Comparison of ENCODE assay signal across 22 cellular contexts in the genomic region with DNA sequence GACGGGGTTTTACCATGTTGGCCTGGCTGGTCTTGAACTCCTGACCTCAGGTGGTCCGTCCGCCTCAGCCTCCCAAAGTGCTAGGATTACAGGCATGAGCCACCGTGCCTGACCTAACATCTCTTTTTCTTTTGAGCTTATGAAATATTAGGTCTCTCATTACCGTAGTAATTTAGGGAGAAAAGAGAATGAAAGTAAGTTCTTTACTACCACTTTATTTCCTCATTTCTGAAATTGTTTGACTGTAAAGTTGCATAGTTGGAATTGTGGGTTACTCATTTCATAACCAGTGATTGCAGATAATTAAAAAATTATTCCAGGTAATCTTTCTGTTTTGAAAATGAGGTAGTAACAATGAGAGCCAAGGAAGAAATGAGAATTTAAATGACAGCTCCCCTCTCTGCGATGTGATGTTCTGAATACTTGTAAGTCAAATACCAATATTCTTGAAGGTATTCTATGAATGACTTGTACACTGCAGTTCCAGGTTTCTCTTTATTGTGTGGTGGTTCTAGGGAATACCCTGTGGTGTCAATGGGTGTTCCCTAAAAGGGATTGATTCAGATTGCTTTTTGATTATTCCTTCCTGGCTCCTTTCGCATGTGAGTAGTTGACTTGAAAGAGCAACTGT. TPM values are rescaled to one million over a fixed set of nuclear protein-coding genes. Genes with fewer than 3 reads are reported as not detected.
DNase-seq lines count a peak whose midpoint lies in the region; ATAC-seq lines count a peak whose summit lies in the region.
"Had no signal": no experiment of that assay in that cellular context is flagged by ENCODE, and none has a peak within 500 bp of the region (broad histone marks: within the 10 kb centered on the region; RNA-seq: fewer than 3 reads in every experiment).

No MANE protein-coding gene starts in this region.

- CTCF ChIA-PET in activated naive CD4-positive, alpha-beta T cell treated with anti-CD3 and anti-CD28 coated beads, Interleukin-2, amount 10 ng/mL, durations not matched to agents 7 days and 5 days (lab: Charles Lee) = no interaction called here

- H3K4me1 Mint-ChIP-seq in stimulated activated naive CD8-positive, alpha-beta T cell treated with anti-CD3 and anti-CD28 coated beads, Interleukin-15, amount 100 ng/mL, for 72 hours = peaks cover 92% of the 10 kb centered on the region
- peaks cover 50% of the 10 kb centered on the region for H3K4me1 Mint-ChIP-seq in memory B cell
- peaks cover 28% of the 10 kb centered on the region for H3K4me1 Mint-ChIP-seq in activated naive CD4-positive, alpha-beta T cell treated with anti-CD3 and anti-CD28 coated beads, Interleukin-2, amount 10 ng/mL, durations not matched to agents 7 days and 5 days

- H3K4me3 Mint-ChIP-seq in stimulated activated naive CD8-positive, alpha-beta T cell treated with anti-CD3 and anti-CD28 coated beads, Interleukin-15, amount 100 ng/mL, for 72 hours = peak overlapping the region; percentile 22 to 42
- H3K4me3 Mint-ChIP-seq in memory B cell = no peak overlapping the region
- no peak overlapping the region for H3K4me3 Mint-ChIP-seq in activated naive CD4-positive, alpha-beta T cell treated with anti-CD3 and anti-CD28 coated beads, Interleukin-2, amount 10 ng/mL, durations not matched to agents 7 days and 5 days

- ATAC-seq in stimulated activated naive CD8-positive, alpha-beta T cell treated with anti-CD3 and anti-CD28 coated beads, Interleukin-15, amount 100 ng/mL, for 72 hours = peak; percentile 55
- no peak for ATAC-seq in stimulated activated naive CD8-positive, alpha-beta T cell treated with anti-CD3 and anti-CD28 coated beads, Interleukin-15, Interleukin-2, amounts not matched to agents 100 U/mL and 50 U/mL, for 24 hours
- ATAC-seq in HG02610 (IDR thresholded peaks at IDR 0.05; ENCODE audit: unreplicated experiment) (peak; percentile 75), memory B cell (ENCODE audit: low read depth) (no peak), GM18867 (IDR thresholded peaks at IDR 0.05; ENCODE audit: unreplicated experiment) (no peak)
- ATAC-seq: SK-N-SH treated with all-trans-retinoic acid at 6 μM for 48 hours had no signal

- DNase-seq in stimulated activated naive CD8-positive, alpha-beta T cell treated with anti-CD3 and anti-CD28 coated beads, Interleukin-15, amount 100 ng/mL, for 72 hours = no peak
- no peak for DNase-seq in stimulated activated naive CD8-positive, alpha-beta T cell treated with anti-CD3 and anti-CD28 coated beads, Interleukin-15, Interleukin-2, amounts not matched to agents 100 U/mL and 50 U/mL, for 24 hours
- DNase-seq in memory B cell (ENCODE audit: low spot score in 2 of 2) (no peak), mucosa of gallbladder (ENCODE audit: low spot score) (no peak)
- DNase-seq in activated naive CD4-positive, alpha-beta T cell treated with anti-CD3 and anti-CD28 coated beads, Interleukin-2, amount 10 ng/mL, durations not matched to agents 7 days and 5 days = no peak
- DNase-seq: Calu3; CD4-positive, alpha-beta memory T cell; DMS153; H7; KBM-7; MM.1S; NCI-H1092 treated with DMSO at 0.1 percent for 48 hours; NCI-H1436 treated with DMSO at 0.1 percent for 48 hours; NCI-H2029; NCI-H226; NCI-H510A treated with DMSO at 0.1 percent for 48 hours; NCI-H748 treated with DMSO at 0.1 percent for 48 hours; NK-92 treated with Interleukin-12 subunit alpha and Interleukin-12 subunit beta, amount 100 ng/mL, for 24 hours; Peyer's patch had no signal

- no peaks in the 10 kb centered on the region for H3K9me3 Mint-ChIP-seq in stimulated activated naive CD8-positive, alpha-beta T cell treated with anti-CD3 and anti-CD28 coated beads, Interleukin-15, amount 100 ng/mL, for 72 hours
- H3K9me3 Mint-ChIP-seq in memory B cell = no peaks in the 10 kb centered on the region
- no peaks in the 10 kb centered on the region for H3K9me3 Mint-ChIP-seq in activated naive CD4-positive, alpha-beta T cell treated with anti-CD3 and anti-CD28 coated beads, Interleukin-2, amount 10 ng/mL, durations not matched to agents 7 days and 5 days
- H3K9me3 Mint-ChIP-seq: CD4-positive, alpha-beta memory T cell had no signal

- no peaks in the 10 kb centered on the region for H3K27me3 Mint-ChIP-seq in stimulated activated naive CD8-positive, alpha-beta T cell treated with anti-CD3 and anti-CD28 coated beads, Interleukin-15, amount 100 ng/mL, for 72 hours
- H3K27me3 Mint-ChIP-seq in memory B cell = no peaks in the 10 kb centered on the region
- no peaks in the 10 kb centered on the region for H3K27me3 Mint-ChIP-seq in activated naive CD4-positive, alpha-beta T cell treated with anti-CD3 and anti-CD28 coated beads, Interleukin-2, amount 10 ng/mL, durations not matched to agents 7 days and 5 days
- H3K27me3 Mint-ChIP-seq: CD4-positive, alpha-beta memory T cell had no signal

- no peaks in the 10 kb centered on the region for H3K36me3 Mint-ChIP-seq in memory B cell
- H3K36me3 Mint-ChIP-seq in activated naive CD4-positive, alpha-beta T cell treated with anti-CD3 and anti-CD28 coated beads, Interleukin-2, amount 10 ng/mL, durations not matched to agents 7 days and 5 days = peaks cover 5% of the 10 kb centered on the region
- H3K36me3 Mint-ChIP-seq: CD4-positive, alpha-beta memory T cell had no signal

- H3K27ac Mint-ChIP-seq in stimulated activated naive CD8-positive, alpha-beta T cell treated with anti-CD3 and anti-CD28 coated beads, Interleukin-15, amount 100 ng/mL, for 72 hours = no peak overlapping the region
- peak overlapping the region; percentile 43 for H3K27ac Mint-ChIP-seq in memory B cell
- H3K27ac Mint-ChIP-seq in activated naive CD4-positive, alpha-beta T cell treated with anti-CD3 and anti-CD28 coated beads, Interleukin-2, amount 10 ng/mL, durations not matched to agents 7 days and 5 days = no peak overlapping the region

RNA-seq across cellular contexts. Expression of gene MAP2K4, which starts 28.3 kb away (rescaled TPM):
- 27.9 TPM for total RNA-seq in mucosa of gallbladder

RNA-seq across cellular contexts. Expression of gene ZNF18, which starts 51.7 kb away (rescaled TPM):
- total RNA-seq in mucosa of gallbladder = 9.0 TPM

Comparison
In these comparisons a context has a peak if more than half of its experiments do, and no peak if none do; other contexts are left out.
1. ATAC-seq: peak in stimulated activated naive CD8-positive, alpha-beta T cell treated with anti-CD3 and anti-CD28 coated beads, Interleukin-15, amount 100 ng/mL, for 72 hours (single experiment) and HG02610 (single experiment); none in stimulated activated naive CD8-positive, alpha-beta T cell treated with anti-CD3 and anti-CD28 coated beads, Interleukin-15, Interleukin-2, amounts not matched to agents 100 U/mL and 50 U/mL, for 24 hours (single experiment), memory B cell (single experiment) and GM18867 (single experiment).
2. H3K4me3 Mint-ChIP-seq: peak in stimulated activated naive CD8-positive, alpha-beta T cell treated with anti-CD3 and anti-CD28 coated beads, Interleukin-15, amount 100 ng/mL, for 72 hours (2 of 2); none in memory B cell (single experiment) and activated naive CD4-positive, alpha-beta T cell treated with anti-CD3 and anti-CD28 coated beads, Interleukin-2, amount 10 ng/mL, durations not matched to agents 7 days and 5 days (single experiment).